In the genomic region with DNA sequence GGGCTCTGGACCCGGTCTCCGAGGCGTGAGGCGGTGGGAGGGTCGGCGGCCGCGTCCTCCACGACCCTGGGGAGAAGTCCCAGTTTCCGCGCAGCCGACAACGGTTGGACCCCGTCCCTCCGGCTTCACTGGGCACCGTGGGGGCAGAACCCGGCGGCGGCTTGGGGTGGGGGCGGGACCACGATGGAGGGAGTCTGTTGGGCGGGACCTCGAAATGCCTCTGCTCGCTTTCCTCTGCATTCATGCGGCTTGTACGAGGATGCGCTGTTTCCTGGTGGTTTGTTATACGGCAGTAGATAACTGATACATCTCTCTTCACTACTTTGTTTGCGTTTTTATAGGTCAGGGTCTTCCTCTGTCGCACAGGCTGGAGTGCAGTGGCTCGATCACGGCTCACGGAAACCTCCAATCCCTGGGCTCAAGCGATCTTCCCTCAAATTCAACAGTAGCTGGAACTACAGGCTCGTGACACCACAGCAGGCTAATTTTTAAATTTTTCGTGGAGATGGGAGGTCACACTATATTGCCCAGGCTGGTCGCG, we compare ENCODE assay signal across 8 cellular contexts. TPM values are rescaled to one million over a fixed set of nuclear protein-coding genes. Genes with fewer than 3 reads are reported as not detected.
A peak's percentile ranks its signal among the peaks of the same experiment; 100 is the strongest.
DNase-seq lines count a peak whose midpoint lies in the region; ATAC-seq, FAIRE-seq and TF ChIP-seq lines count a peak whose summit lies in the region.

No MANE protein-coding gene starts in this region.

- peak overlapping the region; percentile 79 for H3K9ac ChIP-seq in neuronal stem cell (ENCODE audit: low read depth, low read length, poor library complexity)

- peak overlapping the region; percentile 61 for H3K18ac ChIP-seq in neuronal stem cell (ENCODE audit: low read length)

- H2BK12ac ChIP-seq in neuronal stem cell (ENCODE audit: low read length): no peak overlapping the region

- DNase-seq in GM03348 (ENCODE audit: low spot score) (peak; percentile 56), NCI-H510A (lab: John Stamatoyannopoulos, UW) (peak; percentile 52), fibroblast of villous mesenchyme (ENCODE audit: low read depth) (peak; percentile 32), neuronal stem cell (ENCODE audit: low spot score) (no peak), substantia nigra (lab: John Stamatoyannopoulos, UW) (peak in 17 of 49 donors; percentile 10 to 63 (median 48)), RCC 7860 (ENCODE audit: low spot score) (no peak)
- DNase-seq in activated effector memory CD4-positive, alpha-beta T cell treated with Interleukin-2 at 50 U/mL for 16 hours: peak; percentile 56

- no peaks in the 10 kb centered on the region for H3K36me3 ChIP-seq in neuronal stem cell (replicated peaks in 1 of 2; ENCODE audit: control insufficient read depth in 2 of 2, insufficient read depth in 2 of 2, low read length in 2 of 2)

- no peaks in the 10 kb centered on the region for H3K79me1 ChIP-seq in neuronal stem cell (ENCODE audit: low read depth, low read length)

- no peak overlapping the region for H2BK15ac ChIP-seq in neuronal stem cell (ENCODE audit: low read length)

- no peak for FAIRE-seq in RCC 7860 (lab: Jason Lieb, UNC)

- H2AFZ ChIP-seq in neuronal stem cell (ENCODE audit: low read length): peak overlapping the region; percentile 99

- no peak overlapping the region for H3K4ac ChIP-seq in neuronal stem cell (ENCODE audit: low read length)

- H4K8ac ChIP-seq in neuronal stem cell (ENCODE audit: low read depth, low read length): no peak overlapping the region

- no peak overlapping the region for H2BK120ac ChIP-seq in neuronal stem cell (ENCODE audit: low read depth, low read length)

- H3K27me3 ChIP-seq in neuronal stem cell (ENCODE audit: control insufficient read depth in 3 of 3, insufficient read depth in 3 of 3, low read depth in 1 of 3, low read length in 3 of 3): no peaks in the 10 kb centered on the region

- H3K9me3 ChIP-seq in neuronal stem cell (replicated peaks in 1 of 2; ENCODE audit: control insufficient read depth in 2 of 2, insufficient read depth in 1 of 2, low read depth in 1 of 2, low read length in 2 of 2): no peaks in the 10 kb centered on the region

- H3K4me2 ChIP-seq in neuronal stem cell (ENCODE audit: insufficient read depth, low read length, poor library complexity, severe bottlenecking): peak overlapping the region; percentile 88

- WGBS in neuronal stem cell (ENCODE audit: extremely low coverage in 2 of 2, insufficient read length in 2 of 2, insufficient replicate concordance in 1 of 2), 2 donors: no CpG with 5 or more reads among the region's 38 CpGs

- H2BK5ac ChIP-seq in neuronal stem cell (ENCODE audit: low read length): peak overlapping the region; percentile 54

- no peak for ATAC-seq in HG03442 (IDR thresholded peaks at IDR 0.05; ENCODE audit: unreplicated experiment)

- H4K91ac ChIP-seq in neuronal stem cell (ENCODE audit: low read depth, low read length, poor library complexity): no peak overlapping the region

- H3K4me3 ChIP-seq in fibroblast of villous mesenchyme (ENCODE audit: low read depth, low read length): peak overlapping the region; percentile 90
- H3K4me3 ChIP-seq in neuronal stem cell (ENCODE audit: low read length in 2 of 2): peak overlapping the region; percentile 73 to 97

- no peak overlapping the region for H3K14ac ChIP-seq in neuronal stem cell (ENCODE audit: low read length)

- H3K4me1 ChIP-seq in neuronal stem cell (ENCODE audit: control insufficient read depth in 2 of 2, insufficient read depth in 1 of 2, low read depth in 1 of 2, low read length in 2 of 2): peaks cover 0 to 5% of the 10 kb centered on the region in 2 donors

- H3K27ac ChIP-seq in neuronal stem cell (replicated peaks; ENCODE audit: low read length): peak overlapping the region; percentile 40
- peak overlapping the region; percentile 96 for H3K27ac ChIP-seq in substantia nigra (ENCODE audit: low read depth, low read length, poor library complexity, severe bottlenecking)

- TF ChIP-seq CTCF in fibroblast of villous mesenchyme (IDR thresholded peaks at IDR 0.05; ENCODE audit: insufficient read depth, low read depth, low read length): no peak

- peak overlapping the region; percentile 5 for H3K23ac ChIP-seq in neuronal stem cell (ENCODE audit: low read depth, low read length, poor library complexity)

- H2AK5ac ChIP-seq in neuronal stem cell (ENCODE audit: low read depth, low read length): no peak overlapping the region

RNA-seq across cellular contexts. Expression of gene ZNF846, which starts 24.6 kb away (rescaled TPM):
- 7.7 and 10.8 TPM in 2 replicates for total RNA-seq in fibroblast of villous mesenchyme
- 4.6 TPM for polyA plus RNA-seq in neuronal stem cell (2013, experiment 1 of 2)
- 4.7 TPM for polyA plus RNA-seq in neuronal stem cell (2013, experiment 2 of 2)

RNA-seq across cellular contexts. Expression of gene FBXL12, which starts 25.8 kb away (rescaled TPM):
- 21.6 and 26.7 TPM in 2 replicates for total RNA-seq in fibroblast of villous mesenchyme
- polyA plus RNA-seq in neuronal stem cell (2013, experiment 1 of 2): 24.5 TPM
- polyA plus RNA-seq in neuronal stem cell (2013, experiment 2 of 2): 22.9 TPM

RNA-seq across cellular contexts. Expression of gene UBL5, which starts 34.6 kb away (rescaled TPM):
- 126 and 197 TPM in 2 replicates for total RNA-seq in fibroblast of villous mesenchyme
- polyA plus RNA-seq in neuronal stem cell (2013, experiment 1 of 2): 416 TPM
- polyA plus RNA-seq in neuronal stem cell (2013, experiment 2 of 2): 386 TPM

RNA-seq across cellular contexts. Expression of gene PIN1, which starts 42.0 kb away (rescaled TPM):
- 76.0 and 87.9 TPM in 2 replicates for total RNA-seq in fibroblast of villous mesenchyme
- polyA plus RNA-seq in neuronal stem cell (2013, experiment 1 of 2): 78.9 TPM
- 76.3 TPM for polyA plus RNA-seq in neuronal stem cell (2013, experiment 2 of 2)

Comparison
In these comparisons a context has a peak if more than half of its experiments do, and no peak if none do; other contexts are left out.
1. DNase-seq: peak in GM03348 (single experiment), NCI-H510A (single experiment), activated effector memory CD4-positive, alpha-beta T cell treated with Interleukin-2 at 50 U/mL for 16 hours (single experiment) and fibroblast of villous mesenchyme (single experiment); none in neuronal stem cell (single experiment) and RCC 7860 (single experiment).